In genomic region chrX:47831788-47832187, GRCh38 we compare ENCODE assay signal across 8 cellular contexts. TPM values are rescaled to one million over a fixed set of nuclear protein-coding genes. Genes with fewer than 3 reads are reported as not detected.
DNase-seq lines count a peak whose midpoint lies in the region; ATAC-seq and TF ChIP-seq lines count a peak whose summit lies in the region.

No MANE protein-coding gene starts in this region.

- TF ChIP-seq POLR2A in HCT116 (IDR thresholded peaks at IDR 0.05; ENCODE audit: borderline replicate concordance, extremely low read depth, insufficient read depth, insufficient read length) = no peak

- POLR2A ChIA-PET in HCT116 (lab: Charles Lee) = no interaction called here
- POLR2A ChIA-PET in activated CD4-positive, alpha-beta memory T cell treated with anti-CD3 and anti-CD28 coated beads, Interleukin-2, amount 10 ng/mL, durations not matched to agents 7 days and 5 days (lab: Charles Lee) = no interaction called here

- H3K4me3 Mint-ChIP-seq in CD14-positive monocyte = no peak overlapping the region
- H3K4me3 Mint-ChIP-seq in activated CD4-positive, alpha-beta memory T cell treated with anti-CD3 and anti-CD28 coated beads, Interleukin-2, amount 10 ng/mL, durations not matched to agents 7 days and 5 days = no peak overlapping the region

- ATAC-seq in HCT116 = peak; percentile 58
- ATAC-seq in HG03175 (IDR thresholded peaks at IDR 0.05; ENCODE audit: unreplicated experiment) = no peak

- no peaks in the 10 kb centered on the region for H3K9me3 ChIP-seq in HCT116 (ENCODE audit: control insufficient read depth in 1 of 2, insufficient read depth in 1 of 2, low read depth in 1 of 2, low read length in 2 of 2)
- H3K9me3 ChIP-seq in parathyroid adenoma (ENCODE audit: control insufficient read depth, low read length) = no peaks in the 10 kb centered on the region

- no peak overlapping the region for H3K27ac Mint-ChIP-seq in CD14-positive monocyte
- no peak overlapping the region for H3K27ac Mint-ChIP-seq in activated CD4-positive, alpha-beta memory T cell treated with anti-CD3 and anti-CD28 coated beads, Interleukin-2, amount 10 ng/mL, durations not matched to agents 7 days and 5 days

- H3K36me3 Mint-ChIP-seq in CD14-positive monocyte = no peaks in the 10 kb centered on the region
- peaks cover 5% of the 10 kb centered on the region for H3K36me3 Mint-ChIP-seq in activated CD4-positive, alpha-beta memory T cell treated with anti-CD3 and anti-CD28 coated beads, Interleukin-2, amount 10 ng/mL, durations not matched to agents 7 days and 5 days (ENCODE audit: low read depth)

- peaks cover 13% of the 10 kb centered on the region for H3K4me1 Mint-ChIP-seq in CD14-positive monocyte
- peaks cover 8% of the 10 kb centered on the region for H3K4me1 Mint-ChIP-seq in activated CD4-positive, alpha-beta memory T cell treated with anti-CD3 and anti-CD28 coated beads, Interleukin-2, amount 10 ng/mL, durations not matched to agents 7 days and 5 days

- TF ChIP-seq CTCF in CD14-positive monocyte (IDR thresholded peaks at IDR 0.05) (peak; percentile 67), HCT116 (IDR thresholded peaks at IDR 0.05 in 2 of 3, conservative IDR thresholded peaks at IDR 0.05 in 1 of 3; ENCODE audit: borderline replicate concordance in 1 of 3, insufficient read depth in 1 of 3, low read depth in 2 of 3, low read length in 2 of 3) (peak; percentile 62 to 64 (median 63)), epithelial cell of esophagus (IDR thresholded peaks at IDR 0.05; ENCODE audit: insufficient read depth, low read depth, low read length, missing control alignments) (peak; percentile 70), parathyroid adenoma (IDR thresholded peaks at IDR 0.05) (peak; percentile 72)

- H4K20me1 ChIP-seq in HCT116 (ENCODE audit: insufficient read depth) = no peaks in the 10 kb centered on the region

- DNase-seq in CD14-positive monocyte (ENCODE audit: low spot score) (peak; percentile 43), HCT116 (ENCODE audit: low read depth, low spot score) (peak; percentile 19), NCI-H748 (lab: John Stamatoyannopoulos, UW; ENCODE audit: unreplicated experiment) (peak; percentile 59), epithelial cell of esophagus (ENCODE audit: low read depth) (peak; percentile 51), putamen (ENCODE audit: low spot score) (no peak)
- peak; percentile 61 for DNase-seq in activated CD4-positive, alpha-beta memory T cell treated with anti-CD3 and anti-CD28 coated beads, Interleukin-2, amount 10 ng/mL, durations not matched to agents 7 days and 5 days

- no peaks in the 10 kb centered on the region for H3K79me2 ChIP-seq in HCT116 (ENCODE audit: insufficient read depth, low read length)
- H3K79me2 ChIP-seq in parathyroid adenoma = no peaks in the 10 kb centered on the region

- H3K4me2 ChIP-seq in HCT116 (ENCODE audit: low read length) = no peak overlapping the region
- no peak overlapping the region for H3K4me2 ChIP-seq in parathyroid adenoma (ENCODE audit: low read length)

- CTCF ChIA-PET in HCT116 (lab: Charles Lee) = interaction anchor here (1.7 kb wide), 1 partner anchor 195 kb away, joined by 3 read pairs; no protein-coding TSS in a partner anchor
- CTCF ChIA-PET in activated CD4-positive, alpha-beta memory T cell treated with anti-CD3 and anti-CD28 coated beads, Interleukin-2, amount 10 ng/mL, durations not matched to agents 7 days and 5 days (lab: Charles Lee) = interaction anchor here (1.3 to 2.0 kb wide), 2 partner anchors 9 to 196 kb away, joined by 4 to 18 read pairs; no protein-coding TSS in a partner anchor

- intact Hi-C loops in CD14-positive monocyte (cut with micrococcal nuclease) = loop anchor here (5.0 to 10.0 kb wide), 3 partner anchors 177 to 637 kb away; partner anchors contain the start of genes ELK1 (in 1 of the 2), UBA1 (in 1 of the 2) and UXT (in 1 of the 2)
- intact Hi-C loops in HCT116 (cut with micrococcal nuclease) = loop anchor here (10.0 kb wide), 1 partner anchor 267 kb away; the partner anchor contains the start of gene ARAF

- H3K36me3 ChIP-seq in HCT116 (ENCODE audit: control insufficient read depth in 1 of 2, insufficient read depth in 2 of 2, low read length in 2 of 2) = no peaks in the 10 kb centered on the region
- H3K36me3 ChIP-seq in parathyroid adenoma (ENCODE audit: control insufficient read depth, insufficient read depth, low read length) = no peaks in the 10 kb centered on the region

- no peaks in the 10 kb centered on the region for H3K9me3 Mint-ChIP-seq in CD14-positive monocyte
- no peaks in the 10 kb centered on the region for H3K9me3 Mint-ChIP-seq in activated CD4-positive, alpha-beta memory T cell treated with anti-CD3 and anti-CD28 coated beads, Interleukin-2, amount 10 ng/mL, durations not matched to agents 7 days and 5 days

- peaks cover 0 to 7% (median 0%) of the 10 kb centered on the region in 3 donors for H3K27me3 Mint-ChIP-seq in CD14-positive monocyte (ENCODE audit: low read depth in 3 of 3)
- H3K27me3 Mint-ChIP-seq in activated CD4-positive, alpha-beta memory T cell treated with anti-CD3 and anti-CD28 coated beads, Interleukin-2, amount 10 ng/mL, durations not matched to agents 7 days and 5 days = no peaks in the 10 kb centered on the region

- H3K9me2 ChIP-seq in HCT116 (ENCODE audit: insufficient read depth) = no peaks in the 10 kb centered on the region

- no TSS peak for BruUV-seq in HCT116 (replicated peaks; lab: Mats Ljungman, UMichigan)

- H3K27ac ChIP-seq in HCT116 (ENCODE audit: low read depth, low read length) = no peak overlapping the region
- H3K27ac ChIP-seq in parathyroid adenoma = no peak overlapping the region

- H3K4me1 ChIP-seq in HCT116 (ENCODE audit: control insufficient read depth in 1 of 2, insufficient read depth in 2 of 2, low read length in 2 of 2) (no peaks in the 10 kb centered on the region), parathyroid adenoma (peaks cover 5% of the 10 kb centered on the region)

- H3K27me3 ChIP-seq in HCT116 (ENCODE audit: insufficient read depth, low read length) (no peaks in the 10 kb centered on the region), parathyroid adenoma (ENCODE audit: control insufficient read depth, insufficient read depth, low read length) (no peaks in the 10 kb centered on the region)

- TF ChIP-seq RAD21 in HCT116 (IDR thresholded peaks at IDR 0.05; ENCODE audit: low read depth) = peak; percentile 58

- H2AFZ ChIP-seq in HCT116 (ENCODE audit: low read depth, low read length, poor library complexity, severe bottlenecking) = no peak overlapping the region
- no peak overlapping the region for H2AFZ ChIP-seq in parathyroid adenoma

- RAD21 ChIA-PET in HCT116 (lab: Charles Lee; ENCODE audit: low non-redundant PET in 1 of 2, low total read pairs in 2 of 2, uncharacterized antibody in 2 of 2, unreplicated experiment in 2 of 2) = no interaction called here

- H3K9ac ChIP-seq in HCT116 (ENCODE audit: low read length) (no peak overlapping the region), parathyroid adenoma (no peak overlapping the region)

- H3K4me3 ChIP-seq in HCT116 (replicated peaks in 1 of 2; ENCODE audit: low read depth in 1 of 2, low read length in 2 of 2) (no peak overlapping the region), epithelial cell of esophagus (ENCODE audit: low read length) (no peak overlapping the region), parathyroid adenoma (ENCODE audit: low read depth, low read length) (no peak overlapping the region)

TF ChIP-seq in HCT116, 20 proteins besides CTCF, POLR2A, EP300 and RAD21 (continues in another document):
- TF ChIP-seq ZFX (IDR thresholded peaks at IDR 0.05) = no peak
- no peak for TF ChIP-seq FOSL1 (IDR thresholded peaks at IDR 0.05; ENCODE audit: low read depth)
- TF ChIP-seq YY1 (IDR thresholded peaks at IDR 0.05; ENCODE audit: extremely low read depth, insufficient replicate concordance, low read depth, low read length) = no peak
- TF ChIP-seq EGR1 (IDR thresholded peaks at IDR 0.05; ENCODE audit: low read depth) = no peak
- no peak for TF ChIP-seq MAX (IDR thresholded peaks at IDR 0.05)
- no peak for TF ChIP-seq POLR2AphosphoS5 (IDR thresholded peaks at IDR 0.05; ENCODE audit: low read depth, low read length)
- TF ChIP-seq ATF3 (IDR thresholded peaks at IDR 0.05) = no peak
- TF ChIP-seq REST (IDR thresholded peaks at IDR 0.05; ENCODE audit: low read depth) = no peak
- TF ChIP-seq JUND (IDR thresholded peaks at IDR 0.05) = no peak

RNA-seq across cellular contexts. Expression of gene ZNF81, which starts 4.9 kb away (rescaled TPM):
- 1 to 10 TPM; 1.7 to 2.4 TPM for polyA plus RNA-seq in CD14-positive monocyte
- 4.8 TPM for total RNA-seq in HCT116 (2021; ENCODE audit: unreplicated experiment)
- 1.2 and 1.3 TPM in 2 replicates for polyA plus RNA-seq in HCT116 (2012)
- total RNA-seq in activated CD4-positive, alpha-beta memory T cell treated with anti-CD3 and anti-CD28 coated beads, Interleukin-2, amount 10 ng/mL, durations not matched to agents 7 days and 5 days = 1 to 10 TPM; 6.4 to 8.0 TPM
